8 cellular contexts compared by ENCODE assay signal in genomic region chr17:17971431-17972125, GRCh38. TPM values are rescaled to one million over a fixed set of nuclear protein-coding genes. Genes with fewer than 3 reads are reported as not detected.
DNase-seq lines count a peak whose midpoint lies in the region; ATAC-seq and TF ChIP-seq lines count a peak whose summit lies in the region.

No MANE protein-coding gene starts in this region.

- TF ChIP-seq CTCF in foreskin fibroblast (IDR thresholded peaks at IDR 0.05; ENCODE audit: low read depth, low read length): no peak

- peak overlapping the region; percentile 72 to 88 for H3K4me3 ChIP-seq in foreskin fibroblast (ENCODE audit: low read depth in 1 of 2, low read length in 2 of 2)

- H3K27me3 Mint-ChIP-seq in activated T-helper 1 cell treated with anti-CD3 and anti-CD28 coated beads, Interleukin-12 subunit alpha, Interleukin-12 subunit beta, Interleukin-2, Interleukin-4 antibody, amounts not matched to agents 30 ng/mL and 10 ng/mL and 1 ng/mL, durations not matched to agents 14 hours and 24 hours and 36 hours (ENCODE audit: insufficient read depth): peaks cover 2% of the 10 kb centered on the region

- H3K27ac Mint-ChIP-seq in activated T-helper 1 cell treated with anti-CD3 and anti-CD28 coated beads, Interleukin-12 subunit alpha, Interleukin-12 subunit beta, Interleukin-2, Interleukin-4 antibody, amounts not matched to agents 30 ng/mL and 10 ng/mL and 1 ng/mL, durations not matched to agents 14 hours and 24 hours and 36 hours: peak overlapping the region; percentile 71

- intact Hi-C loops in activated T-helper 1 cell treated with anti-CD3 and anti-CD28 coated beads, Interleukin-12 subunit alpha, Interleukin-12 subunit beta, Interleukin-2, Interleukin-4 antibody, amounts not matched to agents 30 ng/mL and 10 ng/mL and 1 ng/mL, durations not matched to agents 14 hours and 24 hours and 36 hours (cut with micrococcal nuclease): loop anchor here (1.0 to 10.0 kb wide), 15 partner anchors 11 to 1407 kb away; partner anchors contain the start of genes ALKBH5, ATPAF2, DRG2 and FLCN

- no peak for ATAC-seq in HG03342 (IDR thresholded peaks at IDR 0.05; ENCODE audit: unreplicated experiment)
- no peak for ATAC-seq in HG02763 (IDR thresholded peaks at IDR 0.05; ENCODE audit: unreplicated experiment)

- peaks cover 43% of the 10 kb centered on the region for H3K4me1 Mint-ChIP-seq in activated T-helper 1 cell treated with anti-CD3 and anti-CD28 coated beads, Interleukin-12 subunit alpha, Interleukin-12 subunit beta, Interleukin-2, Interleukin-4 antibody, amounts not matched to agents 30 ng/mL and 10 ng/mL and 1 ng/mL, durations not matched to agents 14 hours and 24 hours and 36 hours (ENCODE audit: low read depth)

- no peaks in the 10 kb centered on the region for H3K9me3 Mint-ChIP-seq in activated T-helper 1 cell treated with anti-CD3 and anti-CD28 coated beads, Interleukin-12 subunit alpha, Interleukin-12 subunit beta, Interleukin-2, Interleukin-4 antibody, amounts not matched to agents 30 ng/mL and 10 ng/mL and 1 ng/mL, durations not matched to agents 14 hours and 24 hours and 36 hours

- DNase-seq in stimulated activated CD4-positive, alpha-beta T cell treated with anti-CD3 and anti-CD28 coated beads, Interleukin-12 subunit alpha, Interleukin-12 subunit beta, amount 100 ng/mL, for 4 hours: peak; percentile 16
- DNase-seq in stimulated activated CD4-positive, alpha-beta T cell treated with anti-CD3 and anti-CD28 coated beads, Interleukin-1b, Interleukin-23, amount 100 ng/mL, for 48 hours: no peak
- DNase-seq in activated T-helper 1 cell treated with anti-CD3 and anti-CD28 coated beads, Interleukin-12 subunit alpha, Interleukin-12 subunit beta, Interleukin-2, Interleukin-4 antibody, amounts not matched to agents 30 ng/mL and 10 ng/mL and 1 ng/mL, durations not matched to agents 14 hours and 24 hours and 36 hours (ENCODE audit: low spot score): no peak
- peak in 1 of 2 donors; percentile 46 for DNase-seq in foreskin fibroblast
- DNase-seq in occipital lobe (lab: John Stamatoyannopoulos, UW): peak; percentile 16
- no peak for DNase-seq in iPS-NIHi11 (ENCODE audit: low spot score)

- no peaks in the 10 kb centered on the region for H3K36me3 Mint-ChIP-seq in activated T-helper 1 cell treated with anti-CD3 and anti-CD28 coated beads, Interleukin-12 subunit alpha, Interleukin-12 subunit beta, Interleukin-2, Interleukin-4 antibody, amounts not matched to agents 30 ng/mL and 10 ng/mL and 1 ng/mL, durations not matched to agents 14 hours and 24 hours and 36 hours (ENCODE audit: low read depth)

- H3K4me3 Mint-ChIP-seq in activated T-helper 1 cell treated with anti-CD3 and anti-CD28 coated beads, Interleukin-12 subunit alpha, Interleukin-12 subunit beta, Interleukin-2, Interleukin-4 antibody, amounts not matched to agents 30 ng/mL and 10 ng/mL and 1 ng/mL, durations not matched to agents 14 hours and 24 hours and 36 hours: peak overlapping the region; percentile 85

RNA-seq across cellular contexts. Expression of gene TOM1L2, which starts 0.6 kb away (rescaled TPM):
- 9.3 and 10.2 TPM in 2 replicates for total RNA-seq in activated T-helper 1 cell treated with anti-CD3 and anti-CD28 coated beads, Interleukin-12 subunit alpha, Interleukin-12 subunit beta, Interleukin-2, Interleukin-4 antibody, amounts not matched to agents 30 ng/mL and 10 ng/mL and 1 ng/mL, durations not matched to agents 14 hours and 24 hours and 36 hours
- total RNA-seq in occipital lobe: 17.8 TPM

RNA-seq across cellular contexts. Expression of gene DRC3, which starts 1.1 kb away (rescaled TPM):
- total RNA-seq in activated T-helper 1 cell treated with anti-CD3 and anti-CD28 coated beads, Interleukin-12 subunit alpha, Interleukin-12 subunit beta, Interleukin-2, Interleukin-4 antibody, amounts not matched to agents 30 ng/mL and 10 ng/mL and 1 ng/mL, durations not matched to agents 14 hours and 24 hours and 36 hours: not detected in 2 replicates
- total RNA-seq in occipital lobe: 2.0 TPM

Comparison
In these comparisons a context has a peak if more than half of its experiments do, and no peak if none do; other contexts are left out.
1. DNase-seq: peak in stimulated activated CD4-positive, alpha-beta T cell treated with anti-CD3 and anti-CD28 coated beads, Interleukin-12 subunit alpha, Interleukin-12 subunit beta, amount 100 ng/mL, for 4 hours (single experiment) and occipital lobe (single experiment); none in stimulated activated CD4-positive, alpha-beta T cell treated with anti-CD3 and anti-CD28 coated beads, Interleukin-1b, Interleukin-23, amount 100 ng/mL, for 48 hours (single experiment), activated T-helper 1 cell treated with anti-CD3 and anti-CD28 coated beads, Interleukin-12 subunit alpha, Interleukin-12 subunit beta, Interleukin-2, Interleukin-4 antibody, amounts not matched to agents 30 ng/mL and 10 ng/mL and 1 ng/mL, durations not matched to agents 14 hours and 24 hours and 36 hours (single experiment) and iPS-NIHi11 (single experiment).